Comparison of ENCODE assay signal across 2 cellular contexts in genomic region chr17:45918241-45918745, GRCh38.
A peak's percentile ranks its signal among the peaks of the same experiment; 100 is the strongest.
TF ChIP-seq lines count a peak whose summit lies in the region.

No MANE protein-coding gene starts in this region.

TF ChIP-seq in HepG2, 621 proteins besides CTCF, POLR2A, EP300 and RAD21:
- no peak for TF ChIP-seq ZNF138 (CRISPR knock-in tag; IDR thresholded peaks at IDR 0.05; ENCODE audit: low read depth)
- TF ChIP-seq ZNF768 (CRISPR knock-in tag; IDR thresholded peaks at IDR 0.05) = peak; percentile 98
- TF ChIP-seq ZMYM3 (CRISPR knock-in tag; IDR thresholded peaks at IDR 0.05) = peak; percentile 76

TF ChIP-seq in H1, 55 proteins besides CTCF, POLR2A, EP300 and RAD21:
- no peak for TF ChIP-seq BACH1 (IDR thresholded peaks at IDR 0.05; ENCODE audit: low read length)
- TF ChIP-seq KDM1A (IDR thresholded peaks at IDR 0.05; ENCODE audit: borderline replicate concordance, low read length) = peak; percentile 75
